Comparison of ENCODE assay signal across 11 cellular contexts in the genomic region with DNA sequence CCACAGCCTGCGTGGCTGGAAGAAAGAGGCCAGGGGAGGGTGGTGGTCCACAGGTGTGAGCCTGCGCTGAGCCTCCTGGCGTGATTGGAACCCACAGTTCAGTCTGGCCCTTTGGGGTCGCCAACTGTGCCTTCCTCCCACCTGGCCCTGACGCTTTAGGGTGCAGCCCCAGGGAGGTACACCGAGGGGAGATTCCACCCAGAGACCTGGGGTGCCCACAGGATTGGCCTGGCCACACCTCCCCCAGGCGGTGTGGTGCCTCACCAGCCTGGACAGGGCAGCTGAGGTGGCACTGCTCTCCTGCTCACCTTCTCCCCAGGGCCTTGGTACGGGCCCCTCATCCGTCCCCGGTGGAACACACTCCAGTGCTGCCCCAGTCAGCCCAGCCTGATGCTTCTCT. TPM values are rescaled to one million over a fixed set of nuclear protein-coding genes. Genes with fewer than 3 reads are reported as not detected.
DNase-seq lines count a peak whose midpoint lies in the region; ATAC-seq and TF ChIP-seq lines count a peak whose summit lies in the region.
"Had no signal": no experiment of that assay in that cellular context is flagged by ENCODE, and none has a peak within 500 bp of the region (broad histone marks: within the 10 kb centered on the region; RNA-seq: fewer than 3 reads in every experiment).

No MANE protein-coding gene starts in this region.

- peaks cover 6% of the 10 kb centered on the region for H3K27me3 Mint-ChIP-seq in activated CD4-positive, alpha-beta T cell treated with anti-CD3 and anti-CD28 coated beads, Interleukin-2, amount 10 ng/mL, durations not matched to agents 7 days and 5 days
- peaks cover 6% of the 10 kb centered on the region for H3K27me3 Mint-ChIP-seq in activated CD4-positive, alpha-beta T cell treated with anti-CD3 and anti-CD28 coated beads for 36 hours
- H3K27me3 Mint-ChIP-seq in chondrocyte (ENCODE audit: low read depth) = no peaks in the 10 kb centered on the region

- TF ChIP-seq CTCF in chondrocyte (IDR thresholded peaks at IDR 0.05) = no peak

- peaks cover 51% of the 10 kb centered on the region for H3K4me1 Mint-ChIP-seq in activated CD4-positive, alpha-beta T cell treated with anti-CD3 and anti-CD28 coated beads, Interleukin-2, amount 10 ng/mL, durations not matched to agents 7 days and 5 days
- peaks cover 34% of the 10 kb centered on the region for H3K4me1 Mint-ChIP-seq in activated CD4-positive, alpha-beta T cell treated with anti-CD3 and anti-CD28 coated beads for 36 hours
- peaks cover 61% of the 10 kb centered on the region for H3K4me1 Mint-ChIP-seq in chondrocyte (ENCODE audit: low read depth)
- peaks cover 59% of the 10 kb centered on the region for H3K4me1 Mint-ChIP-seq in stimulated activated effector memory CD8-positive, alpha-beta T cell treated with anti-CD3 and anti-CD28 coated beads, Interleukin-12 subunit alpha, Interleukin-12 subunit beta, amount 100 ng/mL, for 72 hours

- intact Hi-C loops in activated CD4-positive, alpha-beta T cell treated with anti-CD3 and anti-CD28 coated beads for 36 hours (cut with DNase I, micrococcal nuclease) = no loop called here

- POLR2A ChIA-PET in activated CD4-positive, alpha-beta T cell treated with anti-CD3 and anti-CD28 coated beads, Interleukin-2, amount 10 ng/mL, durations not matched to agents 7 days and 5 days (lab: Charles Lee) = no interaction called here
- POLR2A ChIA-PET in activated CD4-positive, alpha-beta T cell treated with anti-CD3 and anti-CD28 coated beads for 36 hours (lab: Charles Lee) = no interaction called here

- peak overlapping the region; percentile 43 for H3K4me3 Mint-ChIP-seq in activated CD4-positive, alpha-beta T cell treated with anti-CD3 and anti-CD28 coated beads, Interleukin-2, amount 10 ng/mL, durations not matched to agents 7 days and 5 days
- no peak overlapping the region for H3K4me3 Mint-ChIP-seq in activated CD4-positive, alpha-beta T cell treated with anti-CD3 and anti-CD28 coated beads for 36 hours
- H3K4me3 Mint-ChIP-seq in chondrocyte (ENCODE audit: unreplicated experiment) = no peak overlapping the region
- H3K4me3 Mint-ChIP-seq in stimulated activated effector memory CD8-positive, alpha-beta T cell treated with anti-CD3 and anti-CD28 coated beads, Interleukin-12 subunit alpha, Interleukin-12 subunit beta, amount 100 ng/mL, for 72 hours = peak overlapping the region; percentile 69

- no peaks in the 10 kb centered on the region for H3K9me3 Mint-ChIP-seq in activated CD4-positive, alpha-beta T cell treated with anti-CD3 and anti-CD28 coated beads, Interleukin-2, amount 10 ng/mL, durations not matched to agents 7 days and 5 days
- no peaks in the 10 kb centered on the region for H3K9me3 Mint-ChIP-seq in activated CD4-positive, alpha-beta T cell treated with anti-CD3 and anti-CD28 coated beads for 36 hours (ENCODE audit: low read depth)
- no peaks in the 10 kb centered on the region for H3K9me3 Mint-ChIP-seq in chondrocyte (ENCODE audit: low read depth)
- H3K9me3 Mint-ChIP-seq in stimulated activated effector memory CD8-positive, alpha-beta T cell treated with anti-CD3 and anti-CD28 coated beads, Interleukin-12 subunit alpha, Interleukin-12 subunit beta, amount 100 ng/mL, for 72 hours = no peaks in the 10 kb centered on the region

- ATAC-seq in activated CD4-positive, alpha-beta T cell treated with anti-CD3 and anti-CD28 coated beads for 36 hours = no peak
- ATAC-seq in stimulated activated effector memory CD8-positive, alpha-beta T cell treated with anti-CD3 and anti-CD28 coated beads, Interleukin-12 subunit alpha, Interleukin-12 subunit beta, amount 100 ng/mL, for 72 hours = no peak

- CTCF ChIA-PET in activated CD4-positive, alpha-beta T cell treated with anti-CD3 and anti-CD28 coated beads, Interleukin-2, amount 10 ng/mL, durations not matched to agents 7 days and 5 days (lab: Charles Lee) = interaction anchor here (1.2 to 2.6 kb wide), 2 partner anchors 32 to 155 kb away, joined by 3 to 15 read pairs; partner anchors contain the start of gene AJM1
- CTCF ChIA-PET in activated CD4-positive, alpha-beta T cell treated with anti-CD3 and anti-CD28 coated beads for 36 hours (lab: Charles Lee) = interaction anchor here (0.7 kb wide), 1 partner anchor 21 kb away, joined by 3 read pairs; no protein-coding TSS in a partner anchor

- DNase-seq in activated CD4-positive, alpha-beta T cell treated with anti-CD3 and anti-CD28 coated beads, Interleukin-2, amount 10 ng/mL, durations not matched to agents 7 days and 5 days = no peak
- DNase-seq in activated CD4-positive, alpha-beta T cell treated with anti-CD3 and anti-CD28 coated beads for 36 hours = no peak
- no peak for DNase-seq in chondrocyte (ENCODE audit: low spot score)
- DNase-seq in stimulated activated effector memory CD8-positive, alpha-beta T cell treated with anti-CD3 and anti-CD28 coated beads, Interleukin-12 subunit alpha, Interleukin-12 subunit beta, amount 100 ng/mL, for 72 hours (ENCODE audit: low spot score in 2 of 2) = no peak
- no peak for DNase-seq in GOT3 (lab: John Stamatoyannopoulos, UW)
- DNase-seq in stimulated activated CD8-positive, alpha-beta memory T cell treated with anti-CD3 and anti-CD28 coated beads, Interleukin-4, amount 100 ng/mL, for 48 hours = no peak
- DNase-seq: sigmoid colon had no signal

- H3K36me3 Mint-ChIP-seq in activated CD4-positive, alpha-beta T cell treated with anti-CD3 and anti-CD28 coated beads, Interleukin-2, amount 10 ng/mL, durations not matched to agents 7 days and 5 days (ENCODE audit: low read depth) = peaks cover 7% of the 10 kb centered on the region
- H3K36me3 Mint-ChIP-seq in activated CD4-positive, alpha-beta T cell treated with anti-CD3 and anti-CD28 coated beads for 36 hours (ENCODE audit: low read depth) = peaks cover 10% of the 10 kb centered on the region
- no peaks in the 10 kb centered on the region for H3K36me3 Mint-ChIP-seq in chondrocyte (ENCODE audit: low read depth)
- H3K36me3 Mint-ChIP-seq in stimulated activated effector memory CD8-positive, alpha-beta T cell treated with anti-CD3 and anti-CD28 coated beads, Interleukin-12 subunit alpha, Interleukin-12 subunit beta, amount 100 ng/mL, for 72 hours = peaks cover 27% of the 10 kb centered on the region

- peak overlapping the region; percentile 89 for H3K27ac Mint-ChIP-seq in activated CD4-positive, alpha-beta T cell treated with anti-CD3 and anti-CD28 coated beads, Interleukin-2, amount 10 ng/mL, durations not matched to agents 7 days and 5 days
- H3K27ac Mint-ChIP-seq in activated CD4-positive, alpha-beta T cell treated with anti-CD3 and anti-CD28 coated beads for 36 hours = no peak overlapping the region
- H3K27ac Mint-ChIP-seq in chondrocyte (ENCODE audit: unreplicated experiment) = peak overlapping the region; percentile 91
- H3K27ac Mint-ChIP-seq in stimulated activated effector memory CD8-positive, alpha-beta T cell treated with anti-CD3 and anti-CD28 coated beads, Interleukin-12 subunit alpha, Interleukin-12 subunit beta, amount 100 ng/mL, for 72 hours = peak overlapping the region; percentile 90

RNA-seq across cellular contexts. Expression of gene CLIC3, which starts 1.0 kb away (rescaled TPM):
- 1 to 10 TPM; 2.6 to 4.4 TPM for total RNA-seq in activated CD4-positive, alpha-beta T cell treated with anti-CD3 and anti-CD28 coated beads, Interleukin-2, amount 10 ng/mL, durations not matched to agents 7 days and 5 days
- not detected for total RNA-seq in activated CD4-positive, alpha-beta T cell treated with anti-CD3 and anti-CD28 coated beads for 36 hours
- total RNA-seq in chondrocyte = 4.9 to 5.5 TPM in 2 of 3 replicates, not detected in the other
- total RNA-seq: A673, cardiac muscle cell, SK-MEL-5 had no signal

RNA-seq across cellular contexts. Expression of gene PAXX, which starts 5.1 kb away (rescaled TPM):
- total RNA-seq in activated CD4-positive, alpha-beta T cell treated with anti-CD3 and anti-CD28 coated beads, Interleukin-2, amount 10 ng/mL, durations not matched to agents 7 days and 5 days = 10 to 100 TPM; 80.2 to 98.4 TPM
- 10 to 100 TPM; 52.7 to 67.1 TPM for total RNA-seq in activated CD4-positive, alpha-beta T cell treated with anti-CD3 and anti-CD28 coated beads for 36 hours
- total RNA-seq in chondrocyte = 34.4 to 38.7 TPM (median 36.8 TPM) in 3 replicates

RNA-seq across cellular contexts. Expression of gene LCNL1, which starts 14.6 kb away (rescaled TPM):
- under 1 TPM; 0.48 to 0.67 TPM for total RNA-seq in activated CD4-positive, alpha-beta T cell treated with anti-CD3 and anti-CD28 coated beads, Interleukin-2, amount 10 ng/mL, durations not matched to agents 7 days and 5 days
- total RNA-seq in activated CD4-positive, alpha-beta T cell treated with anti-CD3 and anti-CD28 coated beads for 36 hours = not detected
- 0.15 to 5.8 TPM (median 5.2 TPM) in 3 replicates for total RNA-seq in chondrocyte
- total RNA-seq: A673, H4, SK-MEL-5 had no signal

RNA-seq across cellular contexts. Expression of gene PTGDS, which starts 20.1 kb away (rescaled TPM):
- total RNA-seq in activated CD4-positive, alpha-beta T cell treated with anti-CD3 and anti-CD28 coated beads, Interleukin-2, amount 10 ng/mL, durations not matched to agents 7 days and 5 days = 10 to 100 TPM; 22.1 to 24.0 TPM
- not detected for total RNA-seq in activated CD4-positive, alpha-beta T cell treated with anti-CD3 and anti-CD28 coated beads for 36 hours
- total RNA-seq in chondrocyte = 24.2 to 80.4 TPM (median 76.8 TPM) in 3 replicates
- total RNA-seq: A673, H4, SK-MEL-5 had no signal

RNA-seq across cellular contexts. Expression of gene ABCA2, which starts 30.7 kb away (rescaled TPM):
- total RNA-seq in activated CD4-positive, alpha-beta T cell treated with anti-CD3 and anti-CD28 coated beads, Interleukin-2, amount 10 ng/mL, durations not matched to agents 7 days and 5 days = 10 to 100 TPM; 67.7 to 70.3 TPM
- 10 to 100 TPM; 20.4 to 23.7 TPM for total RNA-seq in activated CD4-positive, alpha-beta T cell treated with anti-CD3 and anti-CD28 coated beads for 36 hours
- total RNA-seq in chondrocyte = 55.3 to 62.4 TPM (median 59.1 TPM) in 3 replicates

Comparison
In these comparisons a context has a peak if more than half of its experiments do, and no peak if none do; other contexts are left out.
1. H3K4me3 Mint-ChIP-seq: peak in activated CD4-positive, alpha-beta T cell treated with anti-CD3 and anti-CD28 coated beads, Interleukin-2, amount 10 ng/mL, durations not matched to agents 7 days and 5 days (single experiment) and stimulated activated effector memory CD8-positive, alpha-beta T cell treated with anti-CD3 and anti-CD28 coated beads, Interleukin-12 subunit alpha, Interleukin-12 subunit beta, amount 100 ng/mL, for 72 hours (single experiment); none in activated CD4-positive, alpha-beta T cell treated with anti-CD3 and anti-CD28 coated beads for 36 hours (single experiment) and chondrocyte (single experiment).